ENCODE assay signal across 1 cellular context in the genomic region with DNA sequence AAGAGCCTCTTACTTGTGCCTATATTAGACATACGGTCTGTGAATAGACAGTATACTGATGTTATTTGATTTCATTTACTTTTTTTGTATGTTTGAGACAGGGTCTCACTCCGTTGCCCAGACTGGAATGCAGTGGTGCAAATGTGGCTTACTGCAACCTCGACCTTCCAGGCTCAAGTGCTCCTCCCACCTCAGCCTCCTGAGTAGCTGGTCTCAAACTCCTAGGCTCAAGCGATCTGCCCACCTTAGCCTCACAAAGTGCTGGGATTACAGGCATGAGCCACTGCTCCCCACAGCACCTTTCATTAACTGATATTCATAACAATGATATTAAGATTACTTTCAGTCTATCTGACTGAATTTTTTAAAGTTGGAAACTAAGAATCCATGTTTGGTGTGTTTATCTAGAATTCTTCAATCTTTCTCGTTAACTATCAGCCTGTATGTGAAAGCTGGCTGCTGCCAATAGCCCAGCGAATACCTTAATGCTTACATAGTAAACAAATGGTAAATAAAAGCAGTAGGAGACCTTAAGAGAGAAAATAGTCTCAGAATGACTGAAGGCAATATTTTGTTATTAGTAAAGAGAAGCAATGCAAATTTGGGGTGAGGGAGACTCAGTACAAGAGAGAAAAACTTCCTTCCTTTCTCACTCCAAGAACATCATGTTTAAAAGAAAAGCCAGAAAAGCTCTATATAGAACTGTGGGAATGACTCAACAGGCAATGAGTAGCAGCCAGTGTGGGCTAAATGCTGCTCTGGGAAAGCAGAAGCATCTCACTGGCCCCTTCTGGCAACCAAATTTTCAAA.
A peak's percentile ranks its signal among the peaks of the same experiment; 100 is the strongest.
TF ChIP-seq lines count a peak whose summit lies in the region.

No MANE protein-coding gene starts in this region.

TF ChIP-seq in GM12878, 131 proteins besides CTCF, POLR2A, EP300 and RAD21 (continued from another document):
- TF ChIP-seq, protein P1, sequence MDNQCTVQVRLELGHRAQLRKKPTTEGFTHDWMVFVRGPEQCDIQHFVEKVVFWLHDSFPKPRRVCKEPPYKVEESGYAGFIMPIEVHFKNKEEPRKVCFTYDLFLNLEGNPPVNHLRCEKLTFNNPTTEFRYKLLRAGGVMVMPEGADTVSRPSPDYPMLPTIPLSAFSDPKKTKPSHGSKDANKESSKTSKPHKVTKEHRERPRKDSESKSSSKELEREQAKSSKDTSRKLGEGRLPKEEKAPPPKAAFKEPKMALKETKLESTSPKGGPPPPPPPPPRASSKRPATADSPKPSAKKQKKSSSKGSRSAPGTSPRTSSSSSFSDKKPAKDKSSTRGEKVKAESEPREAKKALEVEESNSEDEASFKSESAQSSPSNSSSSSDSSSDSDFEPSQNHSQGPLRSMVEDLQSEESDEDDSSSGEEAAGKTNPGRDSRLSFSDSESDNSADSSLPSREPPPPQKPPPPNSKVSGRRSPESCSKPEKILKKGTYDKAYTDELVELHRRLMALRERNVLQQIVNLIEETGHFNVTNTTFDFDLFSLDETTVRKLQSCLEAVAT (IDR thresholded peaks at IDR 0.05), result no peak
- TF ChIP-seq CREM (IDR thresholded peaks at IDR 0.05; ENCODE audit: low read depth) (peak; percentile 41; the same call in 1 of the 2 replicates), PAX5 (IDR thresholded peaks at IDR 0.05; ENCODE audit: borderline replicate concordance, low read depth, low read length) (no peak), EED (IDR thresholded peaks at IDR 0.05; ENCODE audit: low read depth) (peak; percentile 64; the same call in 1 of the 2 replicates), TCF3 (IDR thresholded peaks at IDR 0.05; ENCODE audit: borderline replicate concordance, insufficient read depth, low read depth, low read length) (no peak), NBN (IDR thresholded peaks at IDR 0.05) (no peak), NR2C1 (IDR thresholded peaks at IDR 0.05) (no peak), MEF2A (IDR thresholded peaks at IDR 0.05; ENCODE audit: insufficient read depth, low read depth, low read length) (peak; percentile 54), JUND (IDR thresholded peaks at IDR 0.05; ENCODE audit: low read depth, low read length) (no peak), RUNX3 (IDR thresholded peaks at IDR 0.05; ENCODE audit: low read length) (peak; percentile 57), CBFB (IDR thresholded peaks at IDR 0.05; ENCODE audit: low read depth) (no peak), ZNF384 (IDR thresholded peaks at IDR 0.05; ENCODE audit: borderline replicate concordance, low read depth, low read length) (no peak), MEF2B (IDR thresholded peaks at IDR 0.05; ENCODE audit: partially characterized antibody, poor library complexity, severe bottlenecking) (peak; percentile 4), BCL11A (IDR thresholded peaks at IDR 0.05; ENCODE audit: low read depth, low read length) (0 out of 2 replicates have a peak, but pooled peaks have one; percentile 9), JUNB (IDR thresholded peaks at IDR 0.05) (peak; percentile 73), CHD4 (IDR thresholded peaks at IDR 0.05) (no peak), NFIC (IDR thresholded peaks at IDR 0.05; ENCODE audit: low read depth, low read length) (peak; percentile 79; the same call in 1 of the 2 replicates), IRF4 (IDR thresholded peaks at IDR 0.05; ENCODE audit: low read depth, low read length) (0 out of 2 replicates have a peak, but pooled peaks have one; percentile 24), TBL1XR1 (IDR thresholded peaks at IDR 0.05; ENCODE audit: low read depth, low read length) (peak; percentile 35; the same call in 1 of the 2 replicates), KDM1A (IDR thresholded peaks at IDR 0.05; ENCODE audit: borderline replicate concordance) (no peak), IKZF2 (IDR thresholded peaks at IDR 0.05) (peak; percentile 59 to 65; a peak in 2 of 4 replicates), SIX5 (IDR thresholded peaks at IDR 0.05; ENCODE audit: low read depth, low read length, severe bottlenecking) (no peak), ZNF207 (IDR thresholded peaks at IDR 0.05; ENCODE audit: borderline replicate concordance) (no peak), NFYA (IDR thresholded peaks at IDR 0.05; ENCODE audit: borderline replicate concordance, low read depth, low read length) (no peak), IKZF1 (conservative IDR thresholded peaks at IDR 0.05) (0 out of 2 replicates have a peak, but pooled peaks have one; percentile 24), MYC (IDR thresholded peaks at IDR 0.05; ENCODE audit: insufficient read depth, insufficient read length, insufficient replicate concordance, low read length, severe bottlenecking) (no peak), EGR1 (IDR thresholded peaks at IDR 0.05; ENCODE audit: borderline replicate concordance in 1 of 2, low read depth in 2 of 2, low read length in 2 of 2) (no peak), CBX5 (IDR thresholded peaks at IDR 0.05; ENCODE audit: low read depth) (no peak), STAT1 (conservative IDR thresholded peaks at IDR 0.05) (no peak), FOXM1 (IDR thresholded peaks at IDR 0.05; ENCODE audit: low read depth, low read length) (peak; percentile 46; the same call in 1 of the 2 replicates), DPF2 (IDR thresholded peaks at IDR 0.05) (0 out of 2 replicates have a peak, but pooled peaks have one; percentile 7)
- TF ChIP-seq, protein P2, sequence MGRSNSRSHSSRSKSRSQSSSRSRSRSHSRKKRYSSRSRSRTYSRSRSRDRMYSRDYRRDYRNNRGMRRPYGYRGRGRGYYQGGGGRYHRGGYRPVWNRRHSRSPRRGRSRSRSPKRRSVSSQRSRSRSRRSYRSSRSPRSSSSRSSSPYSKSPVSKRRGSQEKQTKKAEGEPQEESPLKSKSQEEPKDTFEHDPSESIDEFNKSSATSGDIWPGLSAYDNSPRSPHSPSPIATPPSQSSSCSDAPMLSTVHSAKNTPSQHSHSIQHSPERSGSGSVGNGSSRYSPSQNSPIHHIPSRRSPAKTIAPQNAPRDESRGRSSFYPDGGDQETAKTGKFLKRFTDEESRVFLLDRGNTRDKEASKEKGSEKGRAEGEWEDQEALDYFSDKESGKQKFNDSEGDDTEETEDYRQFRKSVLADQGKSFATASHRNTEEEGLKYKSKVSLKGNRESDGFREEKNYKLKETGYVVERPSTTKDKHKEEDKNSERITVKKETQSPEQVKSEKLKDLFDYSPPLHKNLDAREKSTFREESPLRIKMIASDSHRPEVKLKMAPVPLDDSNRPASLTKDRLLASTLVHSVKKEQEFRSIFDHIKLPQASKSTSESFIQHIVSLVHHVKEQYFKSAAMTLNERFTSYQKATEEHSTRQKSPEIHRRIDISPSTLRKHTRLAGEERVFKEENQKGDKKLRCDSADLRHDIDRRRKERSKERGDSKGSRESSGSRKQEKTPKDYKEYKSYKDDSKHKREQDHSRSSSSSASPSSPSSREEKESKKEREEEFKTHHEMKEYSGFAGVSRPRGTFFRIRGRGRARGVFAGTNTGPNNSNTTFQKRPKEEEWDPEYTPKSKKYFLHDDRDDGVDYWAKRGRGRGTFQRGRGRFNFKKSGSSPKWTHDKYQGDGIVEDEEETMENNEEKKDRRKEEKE (IDR thresholded peaks at IDR 0.05), result no peak
- TF ChIP-seq, protein P3, sequence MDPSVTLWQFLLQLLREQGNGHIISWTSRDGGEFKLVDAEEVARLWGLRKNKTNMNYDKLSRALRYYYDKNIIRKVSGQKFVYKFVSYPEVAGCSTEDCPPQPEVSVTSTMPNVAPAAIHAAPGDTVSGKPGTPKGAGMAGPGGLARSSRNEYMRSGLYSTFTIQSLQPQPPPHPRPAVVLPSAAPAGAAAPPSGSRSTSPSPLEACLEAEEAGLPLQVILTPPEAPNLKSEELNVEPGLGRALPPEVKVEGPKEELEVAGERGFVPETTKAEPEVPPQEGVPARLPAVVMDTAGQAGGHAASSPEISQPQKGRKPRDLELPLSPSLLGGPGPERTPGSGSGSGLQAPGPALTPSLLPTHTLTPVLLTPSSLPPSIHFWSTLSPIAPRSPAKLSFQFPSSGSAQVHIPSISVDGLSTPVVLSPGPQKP (IDR thresholded peaks at IDR 0.05; ENCODE audit: low read depth, low read length), result no peak
TF ChIP-seq in GM12878: peak in this region for 16.
